34 cellular contexts compared by ENCODE assay signal in genomic region chr2:139769633-139770032, GRCh38.
DNase-seq lines count a peak whose midpoint lies in the region; ATAC-seq, FAIRE-seq and TF ChIP-seq lines count a peak whose summit lies in the region.
"Had no signal": no experiment of that assay in that cellular context is flagged by ENCODE, and none has a peak within 500 bp of the region (broad histone marks: within the 10 kb centered on the region; RNA-seq: fewer than 3 reads in every experiment).

No MANE protein-coding gene starts in this region.

- intact Hi-C loops in PC-3 (cut with micrococcal nuclease) = no loop called here

- POLR2A ChIA-PET in PC-3 (lab: Charles Lee; ENCODE audit: unreplicated experiment) = no interaction called here
- POLR2A ChIA-PET in SK-N-SH (lab: Yijun Ruan, JAX) = no interaction called here

- H4K20me1 ChIP-seq in PC-3 (ENCODE audit: low read length) (no peaks in the 10 kb centered on the region), SK-N-SH (ENCODE audit: insufficient read depth) (no peaks in the 10 kb centered on the region), GM23248 (ENCODE audit: insufficient read depth) (no peaks in the 10 kb centered on the region)
- H4K20me1 ChIP-seq: BLaER1; BLaER1 treated with 17β-estradiol and CSF1 and Interleukin-3, amounts not matched to agents 10 nM and 100 nM had no signal

- H3K79me2 ChIP-seq in PC-3 (ENCODE audit: low read length) (no peaks in the 10 kb centered on the region), SK-N-SH (ENCODE audit: insufficient read depth) (no peaks in the 10 kb centered on the region), GM23248 (ENCODE audit: insufficient read depth) (no peaks in the 10 kb centered on the region)

- no peak for TF ChIP-seq RAD21 in SK-N-SH (IDR thresholded peaks at IDR 0.05; ENCODE audit: low read length)

- in situ Hi-C loops in GM23248 (cut with MboI) = no loop called here

- H3K27ac ChIP-seq in PC-3 (ENCODE audit: low read length) (no peak overlapping the region), SK-N-SH (ENCODE audit: low read depth in 2 of 2, low read length in 1 of 2) (no peak overlapping the region), GM23248 (no peak overlapping the region)
- H3K27ac ChIP-seq: 22Rv1; A549; BLaER1; BLaER1 treated with 17β-estradiol and CSF1 and Interleukin-3, amounts not matched to agents 10 nM and 100 nM; C4-2B had no signal

- H3K27me3 ChIP-seq in PC-3 (ENCODE audit: low read length) = no peaks in the 10 kb centered on the region
- no peaks in the 10 kb centered on the region for H3K27me3 ChIP-seq in SK-N-SH (ENCODE audit: insufficient read depth)
- H3K27me3 ChIP-seq in GM23248 (replicated peaks; ENCODE audit: insufficient read depth) = no peaks in the 10 kb centered on the region
- H3K27me3 ChIP-seq: BE2C; BLaER1; BLaER1 treated with 17β-estradiol and CSF1 and Interleukin-3, amounts not matched to agents 10 nM and 100 nM had no signal

- 5% methylated on average over 1 of the region's 1 CpG for whole genome bisulfite sequencing in SK-N-SH (ENCODE audit: low lambda C conversion rate)
- WGBS in GM23248 (ENCODE audit: low coverage in 1 of 2, low lambda C conversion rate in 2 of 2, missing lambda C conversion rate in 2 of 2), 2 experiments = 13 to 22% methylated on average over 1 of the region's 1 CpG

- H3K9me3 ChIP-seq in PC-3 (ENCODE audit: low read length) (no peaks in the 10 kb centered on the region), SK-N-SH (no peaks in the 10 kb centered on the region), GM23248 (ENCODE audit: low read depth) (no peaks in the 10 kb centered on the region)
- H3K9me3 ChIP-seq: A549, BE2C, Caco-2 had no signal

- ATAC-seq in PC-3 (peak; percentile 67), SK-N-SH treated with all-trans-retinoic acid at 6 μM for 48 hours (no peak)
- ATAC-seq: A549; CD8-positive, alpha-beta T cell had no signal

- H3K9ac ChIP-seq in PC-3 (ENCODE audit: low read length) (no peak overlapping the region), SK-N-SH (no peak overlapping the region), GM23248 (no peak overlapping the region)
- H3K9ac ChIP-seq: BLaER1; BLaER1 treated with 17β-estradiol and CSF1 and Interleukin-3, amounts not matched to agents 10 nM and 100 nM had no signal

- no peak overlapping the region for H3K4me3 ChIP-seq in PC-3 (ENCODE audit: low read length)
- H3K4me3 ChIP-seq in SK-N-SH (ENCODE audit: low read depth in 2 of 2, low read length in 1 of 2) = no peak overlapping the region
- H3K4me3 ChIP-seq in GM23248 = no peak overlapping the region
- H3K4me3 ChIP-seq: A549; BLaER1; BLaER1 treated with 17β-estradiol and CSF1 and Interleukin-3, amounts not matched to agents 10 nM and 100 nM had no signal

- H3K9me2 ChIP-seq in PC-3 (replicated peaks; ENCODE audit: low read length) = no peaks in the 10 kb centered on the region
- H3K9me2 ChIP-seq in SK-N-SH = no peaks in the 10 kb centered on the region
- no peaks in the 10 kb centered on the region for H3K9me2 ChIP-seq in GM23248 (ENCODE audit: insufficient read depth)

- no peak overlapping the region for H2AFZ ChIP-seq in PC-3 (ENCODE audit: low read length)
- H2AFZ ChIP-seq in SK-N-SH (ENCODE audit: low read depth) = no peak overlapping the region
- no peak overlapping the region for H2AFZ ChIP-seq in GM23248

- CTCF ChIA-PET in PC-3 (lab: Charles Lee) (no interaction called here), SK-N-SH (lab: Yijun Ruan, JAX) (interaction anchor here (0.6 kb wide), 1 partner anchor 427 kb away, joined by 3 read pairs; no protein-coding TSS in a partner anchor)

- TF ChIP-seq EP300 in SK-N-SH (IDR thresholded peaks at IDR 0.05; ENCODE audit: borderline replicate concordance in 1 of 2, low read depth in 1 of 2, low read length in 1 of 2) = no peak

- H3K4me2 ChIP-seq in PC-3 (ENCODE audit: low read length) = no peak overlapping the region
- no peak overlapping the region for H3K4me2 ChIP-seq in SK-N-SH
- no peak overlapping the region for H3K4me2 ChIP-seq in GM23248 (ENCODE audit: unreplicated experiment)
- H3K4me2 ChIP-seq: A549; BLaER1; BLaER1 treated with 17β-estradiol and CSF1 and Interleukin-3, amounts not matched to agents 10 nM and 100 nM had no signal

- no peak for TF ChIP-seq CTCF in PC-3 (conservative IDR thresholded peaks at IDR 0.05; ENCODE audit: low read depth, low read length)
- TF ChIP-seq CTCF in SK-N-SH (IDR thresholded peaks at IDR 0.05) = no peak

- DNase-seq in PC-3 = no peak
- peak; percentile 77 for DNase-seq in SK-N-DZ (ENCODE audit: low spot score)
- DNase-seq in SK-N-SH = no peak
- DNase-seq in DMS79 (lab: John Stamatoyannopoulos, UW) = no peak
- no peak for DNase-seq in RCC 7860 (ENCODE audit: low spot score)
- DNase-seq in SW 1271 (lab: John Stamatoyannopoulos, UW) = no peak
- DNase-seq in GM23248 = no peak
- DNase-seq: 8988T; ACHN; AML-193; BE2C; C1 segment of cervical spinal cord; Caco-2; Calu3; CD4-positive, alpha-beta memory T cell; CD4-positive, alpha-beta T cell; CD4-positive, CD25-positive, alpha-beta regulatory T cell; CD8-positive, alpha-beta memory T cell; CD8-positive, alpha-beta T cell; COR-L47; DMS 273 treated with DMSO at 0.1 percent for 48 hours; DMS153; DMS53; DMS79 treated with DMSO at 0.1 percent for 48 hours; DND-41; EL had no signal

- no peak for FAIRE-seq in RCC 7860 (lab: Jason Lieb, UNC)
- FAIRE-seq: A204.1, A549, D721Med had no signal

- no TSS peak for BruUV-seq in PC-3 (replicated peaks; lab: Mats Ljungman, UMichigan)

- H3K36me3 ChIP-seq in PC-3 (ENCODE audit: low read depth, low read length) = no peaks in the 10 kb centered on the region
- H3K36me3 ChIP-seq in SK-N-SH (replicated peaks in 1 of 2; ENCODE audit: control insufficient read depth in 1 of 2, insufficient read depth in 2 of 2, low read length in 1 of 2) = no peaks in the 10 kb centered on the region
- no peaks in the 10 kb centered on the region for H3K36me3 ChIP-seq in GM23248 (ENCODE audit: low read depth)
- H3K36me3 ChIP-seq: BE2C; BLaER1; BLaER1 treated with 17β-estradiol and CSF1 and Interleukin-3, amounts not matched to agents 10 nM and 100 nM had no signal

- H3F3A ChIP-seq in PC-3 (ENCODE audit: low read length, unreplicated experiment) (no peaks in the 10 kb centered on the region), SK-N-SH (replicated peaks; ENCODE audit: insufficient read depth) (no peaks in the 10 kb centered on the region), GM23248 (ENCODE audit: insufficient read depth) (no peaks in the 10 kb centered on the region)

- H3K4me1 ChIP-seq in PC-3 (ENCODE audit: insufficient read depth, low read length) = peaks cover 11% of the 10 kb centered on the region
- peaks cover 0 to 4% of the 10 kb centered on the region in 2 experiments; a peak in 2 of 4 replicates for H3K4me1 ChIP-seq in SK-N-SH (ENCODE audit: control insufficient read depth in 1 of 2, insufficient read depth in 2 of 2, low read depth in 1 of 2, low read length in 1 of 2)
- H3K4me1 ChIP-seq in GM23248 (ENCODE audit: insufficient read depth) = no peaks in the 10 kb centered on the region
- H3K4me1 ChIP-seq: A549, BE2C, Caco-2 had no signal

TF ChIP-seq in SK-N-SH, 30 proteins besides CTCF, POLR2A, EP300 and RAD21:
- no peak for TF ChIP-seq TCF12 (IDR thresholded peaks at IDR 0.05)
- TF ChIP-seq GATA2 (CRISPR knock-in tag; IDR thresholded peaks at IDR 0.05) = peak; percentile 23
- no peak for TF ChIP-seq TAF1 (IDR thresholded peaks at IDR 0.05; ENCODE audit: borderline replicate concordance, low read depth, low read length)
- TF ChIP-seq RFX5 (IDR thresholded peaks at IDR 0.05; ENCODE audit: low read length) = no peak
- TF ChIP-seq RCOR1 (IDR thresholded peaks at IDR 0.05; ENCODE audit: low read length) = peak; percentile 35; the same call in 1 of the 2 replicates

TF ChIP-seq in SK-N-SH treated with all-trans-retinoic acid at 6 μM for 48 hours, 23 proteins besides CTCF, POLR2A, EP300 and RAD21 (continues in another document):
- TF ChIP-seq ZFP30 (CRISPR knock-in tag; IDR thresholded peaks at IDR 0.05) (no peak), ZNF70 (CRISPR knock-in tag; IDR thresholded peaks at IDR 0.05) (no peak), PPARA (CRISPR knock-in tag; IDR thresholded peaks at IDR 0.05; ENCODE audit: borderline replicate concordance) (no peak), ZFP3 (CRISPR knock-in tag; IDR thresholded peaks at IDR 0.05) (no peak), TSHZ2 (CRISPR knock-in tag; IDR thresholded peaks at IDR 0.05) (peak; percentile 86), CSRNP3 (CRISPR knock-in tag; IDR thresholded peaks at IDR 0.05) (peak; percentile 60; the same call in 1 of the 2 replicates), ISL1 (CRISPR knock-in tag; IDR thresholded peaks at IDR 0.05) (peak; percentile 88), ESRRG (CRISPR knock-in tag; IDR thresholded peaks at IDR 0.05) (no peak)
